19 cellular contexts compared by ENCODE assay signal in genomic region chr2:206472094-206472493, GRCh38. TPM values are rescaled to one million over a fixed set of nuclear protein-coding genes. Genes with fewer than 3 reads are reported as not detected.
DNase-seq lines count a peak whose midpoint lies in the region; ATAC-seq, FAIRE-seq and TF ChIP-seq lines count a peak whose summit lies in the region.
"Had no signal": no experiment of that assay in that cellular context is flagged by ENCODE, and none has a peak within 500 bp of the region (broad histone marks: within the 10 kb centered on the region; RNA-seq: fewer than 3 reads in every experiment).

No MANE protein-coding gene starts in this region.

- POLR2A ChIA-PET in GM12878 (lab: Charles Lee), result interaction anchor here (0.7 to 1.0 kb wide), 3 partner anchors 8 to 1514 kb away, joined by 3 to 4 read pairs (median 4); no protein-coding TSS in a partner anchor

- TF ChIP-seq RAD21 in GM12878 (IDR thresholded peaks at IDR 0.05; ENCODE audit: insufficient read depth, low read depth, low read length), result no peak

- H3K27ac ChIP-seq in GM12878 (ENCODE audit: control insufficient read depth, insufficient read depth), result no peak overlapping the region
- no peak overlapping the region for H3K27ac ChIP-seq in pancreas
- H3K27ac ChIP-seq: C4-2B had no signal

- RAD21 ChIA-PET in GM12878 (lab: Charles Lee; ENCODE audit: unreplicated experiment), result interaction anchor here (0.9 kb wide), 1 partner anchor 62 kb away, joined by 3 read pairs; no protein-coding TSS in a partner anchor

- H3K27me3 ChIP-seq in GM12878 (replicated peaks in 1 of 2; ENCODE audit: control insufficient read depth in 2 of 2, insufficient read depth in 2 of 2, low read length in 1 of 2) (no peaks in the 10 kb centered on the region; a peak in 1 of 4 replicates), pancreas (no peaks in the 10 kb centered on the region)
- H3K27me3 ChIP-seq: BE2C had no signal

- TF ChIP-seq CTCF in GM12878 (IDR thresholded peaks at IDR 0.05 in 2 of 3, conservative IDR thresholded peaks at IDR 0.05 in 1 of 3; ENCODE audit: control insufficient read depth in 2 of 3, extremely low read depth in 1 of 3, insufficient read depth in 1 of 3, low read depth in 3 of 3, low read length in 3 of 3) (no peak), pancreas (IDR thresholded peaks at IDR 0.05) (no peak)

- H2AFZ ChIP-seq in GM12878 (ENCODE audit: control insufficient read depth, low read depth, low read length), result no peak overlapping the region

- DNase-seq in GM12878 (ENCODE audit: low read depth, low spot score) (no peak), inferior parietal cortex (ENCODE audit: extremely low spot score) (no peak), pancreas (no peak)
- DNase-seq: BE2C; CD4-positive, alpha-beta memory T cell; DMS79 treated with DMSO at 0.1 percent for 48 hours; EL; GOT3; H9; Karpas-422 had no signal

- in situ Hi-C loops in GM12878 (cut with MboI), result no loop called here

- H3K4me1 ChIP-seq in GM12878 (ENCODE audit: control insufficient read depth, insufficient read depth, low read length) (peaks cover 6% of the 10 kb centered on the region), pancreas (no peaks in the 10 kb centered on the region)
- H3K4me1 ChIP-seq: BE2C had no signal

- SMC1A ChIA-PET in GM12878 (lab: Charles Lee; ENCODE audit: uncharacterized antibody, unreplicated experiment), result interaction anchor here (0.9 to 2.2 kb wide), 10 partner anchors 8 to 64 kb away, joined by 3 to 10 read pairs (median 5); no protein-coding TSS in a partner anchor

- CTCF ChIA-PET in GM12878 (lab: Yijun Ruan, JAX), result interaction anchor here (0.6 to 1.8 kb wide), 4 partner anchors 8 to 28 kb away, joined by 3 to 8 read pairs (median 4); no protein-coding TSS in a partner anchor

- no peaks in the 10 kb centered on the region for H4K20me1 ChIP-seq in GM12878 (ENCODE audit: control insufficient read depth, insufficient read depth)

- peak; percentile 36 for ATAC-seq in GM19035 (IDR thresholded peaks at IDR 0.05; ENCODE audit: unreplicated experiment)
- ATAC-seq in GM21723 (IDR thresholded peaks at IDR 0.05; ENCODE audit: unreplicated experiment), result peak; percentile 23
- ATAC-seq in HG03280 (IDR thresholded peaks at IDR 0.05; ENCODE audit: unreplicated experiment), result peak; percentile 41
- peak; percentile 74 for ATAC-seq in GM12878
- no peak for ATAC-seq in GM18868 (IDR thresholded peaks at IDR 0.05; ENCODE audit: unreplicated experiment)
- ATAC-seq in HG03039 (IDR thresholded peaks at IDR 0.05; ENCODE audit: unreplicated experiment), result no peak
- ATAC-seq in pancreas, result no peak
- ATAC-seq: K562 had no signal

- no peak overlapping the region for H3K4me3 ChIP-seq in GM12878
- H3K4me3 ChIP-seq in pancreas, result no peak overlapping the region
- H3K4me3 ChIP-seq: K562 had no signal

- H3K36me3 ChIP-seq in GM12878 (ENCODE audit: control insufficient read depth in 2 of 2, insufficient read depth in 2 of 2, low read length in 1 of 2), result no peaks in the 10 kb centered on the region
- no peaks in the 10 kb centered on the region for H3K36me3 ChIP-seq in pancreas
- H3K36me3 ChIP-seq: BE2C had no signal

- H3K9me3 ChIP-seq in GM12878 (replicated peaks; ENCODE audit: control insufficient read depth, insufficient read depth, low read length) (peaks cover 2% of the 10 kb centered on the region; the same call in 1 of the 3 replicates), pancreas (no peaks in the 10 kb centered on the region)
- H3K9me3 ChIP-seq: BE2C had no signal

- TF ChIP-seq EP300 in GM12878 (IDR thresholded peaks at IDR 0.05; ENCODE audit: borderline replicate concordance in 1 of 2, control insufficient read depth in 1 of 2, low read depth in 2 of 2, low read length in 2 of 2), result no peak

- H3K4me2 ChIP-seq in GM12878 (ENCODE audit: control insufficient read depth, insufficient read depth), result peak overlapping the region; percentile 2; the same call in 1 of the 2 replicates

- no peaks in the 10 kb centered on the region for H3K79me2 ChIP-seq in GM12878 (ENCODE audit: control insufficient read depth, insufficient read depth, low read length)

- intact Hi-C loops in GM12878 (cut with micrococcal nuclease; ENCODE audit: unreplicated experiment) (no loop called here), pancreas (cut with DNase I) (no loop called here)

- no peak for FAIRE-seq in GM12878 (lab: Jason Lieb, UNC)
- FAIRE-seq in pancreas (lab: Jason Lieb, UNC), result no peak
- FAIRE-seq: A204.1, G401.6, K562 had no signal

- 36% methylated on average over 5 of the region's 5 CpGs for WGBS in GM12878 (ENCODE audit: insufficient coverage, insufficient replicate concordance, low lambda C conversion rate, missing lambda C conversion rate)
- 84 to 86% methylated on average over 5 of the region's 5 CpGs for WGBS in pancreas, 2 donors

- BruUV-seq in GM12878 (replicated peaks; lab: Mats Ljungman, UMichigan), result no TSS peak

- TF ChIP-seq POLR2A in GM12878 (IDR thresholded peaks at IDR 0.05; ENCODE audit: low read depth, low read length), result no peak

- H3K9ac ChIP-seq in GM12878 (ENCODE audit: control insufficient read depth, insufficient read depth, low read length), result no peak overlapping the region

TF ChIP-seq in GM12878, 131 proteins besides CTCF, POLR2A, EP300 and RAD21:
- no peak for TF ChIP-seq RUNX3 (IDR thresholded peaks at IDR 0.05; ENCODE audit: low read length)
- peak; percentile 56; the same call in 1 of the 2 replicates for TF ChIP-seq SPI1 (IDR thresholded peaks at IDR 0.05; ENCODE audit: borderline replicate concordance, insufficient read depth, low read depth, low read length)
TF ChIP-seq in GM12878: peak in this region for 1.

RNA-seq across cellular contexts. Expression of gene ADAM23, which starts 28.8 kb away (rescaled TPM):
- total RNA-seq in GM12878 (2013; cell fraction: nucleolus; rRNA removed), result 51.4 and 53.5 TPM in 2 replicates
- total RNA-seq in GM12878 (2014; rRNA removed), result 11.0 and 12.8 TPM in 2 replicates
- total RNA-seq in GM12878 (2014; rRNA removed; fragmentation: Illumina TruSeq; extraction: Trizol), result 19.3 and 20.6 TPM in 2 replicates
- total RNA-seq in GM12878 (2021), result 36.9 and 41.8 TPM in 2 replicates
- polyA plus RNA-seq in GM12878 (2011; ENCODE audit: low read depth), result 8.1 TPM
- polyA plus RNA-seq in GM12878 (2011; rRNA removed), result 26.2 and 31.4 TPM in 2 replicates
- 25.4 and 28.4 TPM in 2 replicates for polyA plus RNA-seq in GM12878 (2011; cell fraction: cytosol; rRNA removed)
- polyA plus RNA-seq in GM12878 (2011; cell fraction: nucleus; rRNA removed), result 19.6 and 26.4 TPM in 2 replicates
- polyA plus RNA-seq in GM12878 (2012), result 10.1 and 12.2 TPM in 2 replicates
- 36.1 and 50.7 TPM in 2 replicates for polyA plus RNA-seq in GM12878 (2014; fragmentation: Illumina TruSeq; extraction: Trizol)
- 10 to 100 TPM in 1 of 2 experiments, 1 to 10 TPM in 1; 7.9 to 11.9 TPM for polyA plus RNA-seq in GM12878 (2014; fragmentation: Nextera tagmentation; extraction: Ambion mirVana)
- polyA plus RNA-seq in GM12878 (2014; rRNA removed), result 24.0 and 24.5 TPM in 2 replicates
- polyA plus RNA-seq in GM12878 (2016; fragmentation: Nextera tagmentation; extraction: Ambion mirVana), result 10 to 100 TPM in 1 of 2 experiments, 1 to 10 TPM in 1; 5.7 to 11.4 TPM
- polyA minus RNA-seq in GM12878 (2011; rRNA and poly(A)+ RNA removed), result 36.3 and 48.4 TPM in 2 replicates
- 11.5 and 14.9 TPM in 2 replicates for polyA minus RNA-seq in GM12878 (2011; cell fraction: cytosol; rRNA and poly(A)+ RNA removed)
- 23.8 and 32.9 TPM in 2 replicates for polyA minus RNA-seq in GM12878 (2011; cell fraction: nucleus; rRNA and poly(A)+ RNA removed)
- total RNA-seq in pancreas, result under 1 TPM; 0.23 to 0.92 (median 0.62) TPM
- polyA plus RNA-seq in pancreas, result under 1 TPM; 0.11 to 0.54 TPM
- polyA plus RNA-seq: K562 had no signal

Comparison
In these comparisons a context has a peak if more than half of its experiments do, and no peak if none do; other contexts are left out.
1. ATAC-seq: peak in GM19035 (single experiment), GM21723 (single experiment), HG03280 (single experiment) and GM12878 (single experiment); none in GM18868 (single experiment), HG03039 (single experiment) and pancreas (0 of 4).
2. RNA of gene ADAM23, which starts 28.8 kb away (total RNA-seq): 11.0 to 53.5 TPM in GM12878; 0.23 to 0.92 TPM in pancreas; every median in the first group is over 4 times any median in the second.